ENCODE assay signal across 10 cellular contexts in the genomic region with DNA sequence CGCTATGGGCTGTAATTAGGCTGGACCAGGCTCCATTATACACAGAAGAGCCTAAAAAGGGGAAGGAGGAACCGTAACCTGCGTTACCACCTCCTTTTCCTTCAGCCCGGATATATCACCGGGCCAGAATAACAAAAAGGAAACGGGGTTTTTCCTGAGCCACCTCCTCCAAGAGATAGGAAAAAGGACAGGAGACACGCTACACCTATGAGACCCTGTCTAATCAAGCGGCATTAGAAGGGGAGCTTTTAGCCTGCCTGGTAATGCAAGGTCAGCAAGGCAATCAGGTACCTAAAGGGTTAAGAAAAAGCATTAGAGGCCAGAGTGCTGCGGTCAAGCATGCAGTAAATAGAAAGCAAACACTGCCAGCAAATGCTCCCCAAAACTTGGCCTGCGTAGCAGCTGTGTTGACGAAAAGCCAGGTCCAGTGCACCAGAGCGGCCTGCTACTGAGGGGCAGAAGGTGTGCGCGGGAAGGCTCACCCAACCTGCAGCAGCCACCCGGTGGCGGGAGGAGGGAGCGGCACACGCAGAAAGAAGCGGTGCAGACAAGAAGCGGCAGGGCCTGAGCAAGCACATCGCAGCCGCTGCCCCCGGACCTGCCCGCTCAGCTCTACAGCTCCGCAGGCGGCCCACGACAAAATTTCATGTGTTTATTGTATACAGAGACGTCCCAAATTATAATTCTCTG.
DNase-seq lines count a peak whose midpoint lies in the region; ATAC-seq and TF ChIP-seq lines count a peak whose summit lies in the region.
"Had no signal": no experiment of that assay in that cellular context is flagged by ENCODE, and none has a peak within 500 bp of the region (broad histone marks: within the 10 kb centered on the region; RNA-seq: fewer than 3 reads in every experiment).

No MANE protein-coding gene starts in this region.

- no peak overlapping the region for H3K23ac ChIP-seq in mesendoderm (ENCODE audit: low read length)

- H2BK5ac ChIP-seq in mesendoderm (ENCODE audit: low read length): no peak overlapping the region

- H3K56ac ChIP-seq in mesendoderm (ENCODE audit: low read length): peak overlapping the region; percentile 34

- no peaks in the 10 kb centered on the region for H3K27me3 ChIP-seq in MM.1S (replicated peaks; ENCODE audit: insufficient read depth, low read length)
- no peaks in the 10 kb centered on the region for H3K27me3 ChIP-seq in mesendoderm (ENCODE audit: insufficient read depth, low read length, poor library complexity)
- no peaks in the 10 kb centered on the region for H3K27me3 ChIP-seq in hepatocyte

- H3K4ac ChIP-seq in mesendoderm (ENCODE audit: low read depth, low read length): no peak overlapping the region

- H3K36me3 ChIP-seq in MM.1S (replicated peaks; ENCODE audit: insufficient read depth, low read length) (no peaks in the 10 kb centered on the region), mesendoderm (ENCODE audit: control insufficient read depth, insufficient read depth, low read length) (no peaks in the 10 kb centered on the region), hepatocyte (replicated peaks; ENCODE audit: insufficient read depth, low read depth) (no peaks in the 10 kb centered on the region)

- H3K4me3 Mint-ChIP-seq in endothelial cell (ENCODE audit: unreplicated experiment): no peak overlapping the region
- H3K4me3 Mint-ChIP-seq: dendritic cell treated with granulocyte-macrophage colony-stimulating factor and Interleukin-4, amounts not matched to agents 40 ng/mL and 50 ng/mL, for 4 days; T-cell had no signal

- H2AFZ ChIP-seq in MM.1S (ENCODE audit: low read length) (no peak overlapping the region), hepatocyte (no peak overlapping the region)

- H3K4me3 ChIP-seq in MM.1S (ENCODE audit: low read length) (no peak overlapping the region), mesendoderm (ENCODE audit: low read length) (no peak overlapping the region), hepatocyte (no peak overlapping the region)

- TF ChIP-seq CTCF in MM.1S (IDR thresholded peaks at IDR 0.05; ENCODE audit: low read length) (peak; percentile 49), endothelial cell (IDR thresholded peaks at IDR 0.05; ENCODE audit: unreplicated experiment) (peak; percentile 16), hepatocyte (IDR thresholded peaks at IDR 0.05; ENCODE audit: poor library complexity) (no peak)

- peaks cover 1% of the 10 kb centered on the region for H3K27me3 Mint-ChIP-seq in endothelial cell (ENCODE audit: unreplicated experiment)
- H3K27me3 Mint-ChIP-seq: T-cell had no signal

- peaks cover 4% of the 10 kb centered on the region for H3K4me1 Mint-ChIP-seq in endothelial cell (ENCODE audit: unreplicated experiment)

- H3K27ac ChIP-seq in MM.1S (ENCODE audit: low read length): no peak overlapping the region
- no peak overlapping the region for H3K27ac ChIP-seq in mesendoderm (ENCODE audit: low read depth, low read length)
- H3K27ac ChIP-seq in hepatocyte: no peak overlapping the region

- no peak overlapping the region for H2BK15ac ChIP-seq in mesendoderm (replicated peaks; ENCODE audit: low read depth)

- no peak overlapping the region for H4K5ac ChIP-seq in mesendoderm (ENCODE audit: low read length)

- H3K9me3 ChIP-seq in MM.1S (replicated peaks; ENCODE audit: insufficient read depth, low read length): no peaks in the 10 kb centered on the region
- no peaks in the 10 kb centered on the region for H3K9me3 ChIP-seq in hepatocyte (ENCODE audit: low read depth)

- H2BK120ac ChIP-seq in mesendoderm (ENCODE audit: low read depth, low read length): no peak overlapping the region

- no peak overlapping the region for H4K8ac ChIP-seq in mesendoderm (ENCODE audit: low read depth, low read length)

- H3K4me2 ChIP-seq in MM.1S (ENCODE audit: low read depth, low read length) (0 out of 2 replicates have a peak overlapping the region, but pooled peaks have one; percentile 13), mesendoderm (ENCODE audit: low read length) (peak overlapping the region; percentile 5), hepatocyte (no peak overlapping the region)

- WGBS in mesendoderm (ENCODE audit: extremely low coverage, insufficient coverage, low lambda C conversion rate): no CpG with 5 or more reads among the region's 28 CpGs
- 44% methylated on average over 27 of the region's 28 CpGs for WGBS in hepatocyte (ENCODE audit: low lambda C conversion rate, missing lambda C conversion rate)

- H3K4me1 ChIP-seq in MM.1S (ENCODE audit: low read length) (no peaks in the 10 kb centered on the region), mesendoderm (ENCODE audit: control insufficient read depth, low read depth, low read length) (no peaks in the 10 kb centered on the region), hepatocyte (ENCODE audit: insufficient read depth) (no peaks in the 10 kb centered on the region)

- H3K36me3 Mint-ChIP-seq in endothelial cell (ENCODE audit: low read depth, unreplicated experiment): peaks cover 12% of the 10 kb centered on the region

- no peak overlapping the region for H3K9ac ChIP-seq in MM.1S (ENCODE audit: low read length)
- H3K9ac ChIP-seq in mesendoderm (ENCODE audit: low read length): no peak overlapping the region

- H4K20me1 ChIP-seq in MM.1S (ENCODE audit: insufficient read depth, low read length) (no peaks in the 10 kb centered on the region), hepatocyte (ENCODE audit: insufficient read depth, poor library complexity, severe bottlenecking) (no peaks in the 10 kb centered on the region)

- H2AK5ac ChIP-seq in mesendoderm (ENCODE audit: low read length): no peak overlapping the region

- peak; percentile 41 for DNase-seq in AG08395 (ENCODE audit: low spot score)
- peak; percentile 69 for DNase-seq in MM.1S
- peak; percentile 50 for DNase-seq in endothelial cell (ENCODE audit: low spot score)
- DNase-seq in mesendoderm: peak; percentile 70
- no peak for DNase-seq in NCI-H526 treated with DMSO at 0.1 percent for 48 hours (lab: John Stamatoyannopoulos, UW)
- no peak for DNase-seq in hepatocyte (ENCODE audit: low spot score)
- DNase-seq in NCI-H187 (lab: John Stamatoyannopoulos, UW): no peak

- H3K9me2 ChIP-seq in MM.1S (replicated peaks; ENCODE audit: insufficient read depth, low read length) (no peaks in the 10 kb centered on the region), hepatocyte (replicated peaks; ENCODE audit: insufficient read depth) (no peaks in the 10 kb centered on the region)

- no peaks in the 10 kb centered on the region for H3K79me2 ChIP-seq in MM.1S (ENCODE audit: low read length)
- H3K79me2 ChIP-seq in mesendoderm (ENCODE audit: control insufficient read depth, insufficient read depth, low read length): no peaks in the 10 kb centered on the region
- no peaks in the 10 kb centered on the region for H3K79me2 ChIP-seq in hepatocyte

- H3K27ac Mint-ChIP-seq in endothelial cell (ENCODE audit: unreplicated experiment): no peak overlapping the region
- H3K27ac Mint-ChIP-seq: dendritic cell treated with granulocyte-macrophage colony-stimulating factor and Interleukin-4, amounts not matched to agents 40 ng/mL and 50 ng/mL, for 4 days; T-cell had no signal

- H3K79me1 ChIP-seq in mesendoderm (ENCODE audit: low read length): no peaks in the 10 kb centered on the region

- ATAC-seq in GM19463 (IDR thresholded peaks at IDR 0.05; ENCODE audit: unreplicated experiment): no peak

- no peaks in the 10 kb centered on the region for H3F3A ChIP-seq in MM.1S (ENCODE audit: insufficient read depth, low read length)

- peaks cover 10% of the 10 kb centered on the region for H3K9me3 Mint-ChIP-seq in endothelial cell (ENCODE audit: unreplicated experiment)

- no peak overlapping the region for H3K18ac ChIP-seq in mesendoderm (ENCODE audit: low read length)

Comparison
In these comparisons a context has a peak if more than half of its experiments do, and no peak if none do; other contexts are left out.
1. DNase-seq: peak in AG08395 (single experiment), MM.1S (single experiment), endothelial cell (single experiment) and mesendoderm (single experiment); none in NCI-H526 treated with DMSO at 0.1 percent for 48 hours (single experiment), hepatocyte (single experiment) and NCI-H187 (0 of 2).